15 cellular contexts compared by ENCODE assay signal in genomic region chr10:110835841-110836240, GRCh38. TPM values are rescaled to one million over a fixed set of nuclear protein-coding genes. Genes with fewer than 3 reads are reported as not detected.
DNase-seq lines count a peak whose midpoint lies in the region; FAIRE-seq and TF ChIP-seq lines count a peak whose summit lies in the region.
"Had no signal": no experiment of that assay in that cellular context is flagged by ENCODE, and none has a peak within 500 bp of the region (broad histone marks: within the 10 kb centered on the region; RNA-seq: fewer than 3 reads in every experiment).

No MANE protein-coding gene starts in this region.

- H3K14ac ChIP-seq in H1 (ENCODE audit: insufficient read length) (no peak overlapping the region), neuronal stem cell (ENCODE audit: low read length) (no peak overlapping the region)

- no peaks in the 10 kb centered on the region for H3K23me2 ChIP-seq in H1 (ENCODE audit: low read depth, low read length)

- no peak overlapping the region for H2AFZ ChIP-seq in H1 (ENCODE audit: low read length)
- no peak overlapping the region for H2AFZ ChIP-seq in neuronal stem cell (ENCODE audit: low read length)

- H2BK5ac ChIP-seq in H1 (ENCODE audit: low read depth, low read length): no peak overlapping the region
- no peak overlapping the region for H2BK5ac ChIP-seq in neuronal stem cell (ENCODE audit: low read length)

- TF ChIP-seq CTCF in right atrium auricular region (IDR thresholded peaks at IDR 0.05) (no peak), H1 (IDR thresholded peaks at IDR 0.05; ENCODE audit: control extremely low read depth in 1 of 3, insufficient read depth in 1 of 3, low read depth in 1 of 3, low read length in 3 of 3) (no peak), vagina (IDR thresholded peaks at IDR 0.05) (no peak)

- CTCF ChIA-PET in H1 (lab: Charles Lee; ENCODE audit: partially characterized antibody) (interaction anchor here (1.0 to 3.3 kb wide), 4 partner anchors 10 to 58 kb away, joined by 3 to 10 read pairs (median 6); no protein-coding TSS in a partner anchor), HEK293T (lab: Yijun Ruan, JAX) (interaction anchor here (1.1 kb wide), 1 partner anchor 33 kb away, joined by 3 read pairs; no protein-coding TSS in a partner anchor)

- H4K20me1 ChIP-seq in H1 (replicated peaks in 1 of 2; ENCODE audit: control insufficient read depth in 1 of 2, insufficient read depth in 2 of 2, low read length in 2 of 2): no peaks in the 10 kb centered on the region

- POLR2A ChIA-PET in H1 (lab: Charles Lee; ENCODE audit: partially characterized antibody) (interaction anchor here (1.1 kb wide), 1 partner anchor 32 kb away, joined by 4 read pairs; no protein-coding TSS in a partner anchor), HEK293T (lab: Yijun Ruan, JAX) (interaction anchor here (1.3 kb wide), 1 partner anchor 10 kb away, joined by 4 read pairs; no protein-coding TSS in a partner anchor)

- DNase-seq in right atrium auricular region (ENCODE audit: low spot score) (no peak), cardiac septum (ENCODE audit: low spot score) (no peak), H1 (ENCODE audit: low read depth in 1 of 2, low spot score in 2 of 2) (no peak), neuronal stem cell (ENCODE audit: low spot score) (no peak), vagina (ENCODE audit: extremely low spot score in 2 of 2) (no peak), DMS79 treated with DMSO at 0.1 percent for 48 hours (lab: John Stamatoyannopoulos, UW) (no peak), HEK293T (ENCODE audit: extremely low spot score) (no peak)
- DNase-seq in stimulated activated CD4-positive, alpha-beta T cell treated with anti-CD3 and anti-CD28 coated beads, Interleukin-4, amount 100 ng/mL, for 1 hour: no peak
- DNase-seq: DMS 273 treated with DMSO at 0.1 percent for 48 hours; GOT3; NCI-H2171 treated with DMSO at 0.1 percent for 48 hours; retina; SHP77 treated with DMSO at 0.1 percent for 48 hours; stimulated activated CD4-positive, alpha-beta T cell treated with anti-CD3 and anti-CD28 coated beads, Interleukin-2, amount 100 ng/mL, for 48 hours had no signal

- H3K27ac ChIP-seq in right atrium auricular region: peak overlapping the region; percentile 74 to 75
- no peak overlapping the region for H3K27ac ChIP-seq in H1 (ENCODE audit: low read depth, low read length)
- no peak overlapping the region for H3K27ac ChIP-seq in neuronal stem cell (replicated peaks; ENCODE audit: low read length)
- H3K27ac ChIP-seq in vagina: peak overlapping the region; percentile 85

- H4K91ac ChIP-seq in H1 (replicated peaks; ENCODE audit: insufficient read length, low read length) (no peak overlapping the region), neuronal stem cell (ENCODE audit: low read depth, low read length, poor library complexity) (peak overlapping the region; percentile 34)

- H4K8ac ChIP-seq in H1 (ENCODE audit: extremely low read depth, insufficient read depth, low read length) (peak overlapping the region; percentile 23; the same call in 1 of the 2 replicates), neuronal stem cell (ENCODE audit: low read depth, low read length) (peak overlapping the region; percentile 85)

- FAIRE-seq in H1 (lab: Jason Lieb, UNC): no peak
- FAIRE-seq: frontal cortex had no signal

- no peak for TF ChIP-seq RAD21 in H1 (IDR thresholded peaks at IDR 0.05 in 1 of 2, conservative IDR thresholded peaks at IDR 0.05 in 1 of 2; ENCODE audit: low read depth in 2 of 2, low read length in 2 of 2)

- H3K9ac ChIP-seq in H1 (replicated peaks in 1 of 4; ENCODE audit: extremely low read depth in 1 of 4, low read depth in 3 of 4, low read length in 3 of 4): no peak overlapping the region
- no peak overlapping the region for H3K9ac ChIP-seq in neuronal stem cell (ENCODE audit: low read depth, low read length, poor library complexity)

- no peak for TF ChIP-seq EP300 in H1 (IDR thresholded peaks at IDR 0.05; ENCODE audit: borderline replicate concordance in 1 of 2, low read depth in 2 of 2, low read length in 2 of 2)

- no peak overlapping the region for H3K4me3 ChIP-seq in right atrium auricular region
- no peak overlapping the region for H3K4me3 ChIP-seq in H1 (ENCODE audit: extremely low read depth in 1 of 4, insufficient read depth in 2 of 4, low read depth in 3 of 4, low read length in 4 of 4)
- no peak overlapping the region for H3K4me3 ChIP-seq in neuronal stem cell (ENCODE audit: low read length in 2 of 2)
- H3K4me3 ChIP-seq in vagina: peak overlapping the region in 1 of 2 donors; percentile 34

- H3K23ac ChIP-seq in H1 (ENCODE audit: insufficient read length): no peak overlapping the region
- H3K23ac ChIP-seq in neuronal stem cell (ENCODE audit: low read depth, low read length, poor library complexity): no peak overlapping the region

- WGBS in H1 (ENCODE audit: extremely low coverage in 1 of 2, insufficient coverage in 1 of 2, insufficient read length in 1 of 2, insufficient replicate concordance in 2 of 2, low coverage in 1 of 2, low lambda C conversion rate in 2 of 2, missing lambda C conversion rate in 1 of 2), 2 experiments: 94% methylated on average over 6 of the region's 7 CpGs; no CpG with 5 or more reads in 1 of the 2 experiments
- whole genome bisulfite sequencing in neuronal stem cell (ENCODE audit: extremely low coverage in 2 of 2, insufficient read length in 2 of 2, insufficient replicate concordance in 1 of 2), 2 donors: no CpG with 5 or more reads among the region's 7 CpGs

- H3K9me3 ChIP-seq in right atrium auricular region (no peaks in the 10 kb centered on the region), H1 (ENCODE audit: insufficient read depth in 2 of 2, low read depth in 1 of 2, low read length in 1 of 2) (no peaks in the 10 kb centered on the region), neuronal stem cell (replicated peaks in 1 of 2; ENCODE audit: control insufficient read depth in 2 of 2, insufficient read depth in 1 of 2, low read depth in 1 of 2, low read length in 2 of 2) (peaks cover 0 to 1% of the 10 kb centered on the region in 2 donors), vagina (no peaks in the 10 kb centered on the region)

- no peak overlapping the region for H4K5ac ChIP-seq in H1 (ENCODE audit: insufficient read length, low read depth, low read length)

- no peak overlapping the region for H2AK5ac ChIP-seq in H1 (ENCODE audit: low read depth, low read length)
- peak overlapping the region; percentile 88 for H2AK5ac ChIP-seq in neuronal stem cell (ENCODE audit: low read depth, low read length)

- no peak overlapping the region for H3K4ac ChIP-seq in H1 (replicated peaks; ENCODE audit: insufficient read length, low read depth, low read length)
- no peak overlapping the region for H3K4ac ChIP-seq in neuronal stem cell (ENCODE audit: low read length)

- H3K36me3 ChIP-seq in right atrium auricular region (peaks cover 31% of the 10 kb centered on the region), H1 (ENCODE audit: control insufficient read depth in 2 of 4, insufficient read depth in 4 of 4, low read length in 3 of 4) (no peaks in the 10 kb centered on the region), neuronal stem cell (replicated peaks in 1 of 2; ENCODE audit: control insufficient read depth in 2 of 2, insufficient read depth in 2 of 2, low read length in 2 of 2) (no peaks in the 10 kb centered on the region), vagina (no peaks in the 10 kb centered on the region)

- no peak overlapping the region for H3K56ac ChIP-seq in H1 (replicated peaks; ENCODE audit: insufficient read length, low read depth, low read length)

- H3K79me2 ChIP-seq in H1 (ENCODE audit: control insufficient read depth in 1 of 2, insufficient read depth in 2 of 2, low read length in 2 of 2): no peaks in the 10 kb centered on the region

- H3K4me2 ChIP-seq in H1 (ENCODE audit: insufficient read depth in 1 of 2, low read depth in 2 of 2, low read length in 2 of 2) (no peak overlapping the region), neuronal stem cell (ENCODE audit: insufficient read depth, low read length, poor library complexity, severe bottlenecking) (no peak overlapping the region)

- H3K18ac ChIP-seq in H1 (ENCODE audit: extremely low read depth, low read length) (no peak overlapping the region), neuronal stem cell (ENCODE audit: low read length) (peak overlapping the region; percentile 32)

- H2BK20ac ChIP-seq in H1 (ENCODE audit: low read length): no peak overlapping the region

- TF ChIP-seq POLR2A in H1 (IDR thresholded peaks at IDR 0.05; ENCODE audit: control extremely low read depth in 1 of 2, low read depth in 2 of 2, low read length in 2 of 2) (no peak), vagina (IDR thresholded peaks at IDR 0.05) (no peak)

- H2BK15ac ChIP-seq in H1 (ENCODE audit: low read length) (no peak overlapping the region), neuronal stem cell (ENCODE audit: low read length) (peak overlapping the region; percentile 27)

- 0 out of 2 replicates have a peak overlapping the region, but pooled peaks have one; percentile 39 for H2BK12ac ChIP-seq in H1 (ENCODE audit: low read depth, low read length)
- H2BK12ac ChIP-seq in neuronal stem cell (ENCODE audit: low read length): peak overlapping the region; percentile 30

- intact Hi-C loops in cardiac septum (cut with DNase I) (no loop called here), vagina (cut with DNase I) (no loop called here)

- H3K79me1 ChIP-seq in H1 (ENCODE audit: low read depth, low read length): no peaks in the 10 kb centered on the region
- H3K79me1 ChIP-seq in neuronal stem cell (ENCODE audit: low read depth, low read length): no peaks in the 10 kb centered on the region

- H3K4me1 ChIP-seq in right atrium auricular region: peaks cover 0 to 64% of the 10 kb centered on the region in 2 donors
- peaks cover 0 to 10% (median 2%) of the 10 kb centered on the region in 4 experiments; a peak in 4 of 7 replicates for H3K4me1 ChIP-seq in H1 (replicated peaks in 1 of 4; ENCODE audit: control insufficient read depth in 3 of 4, insufficient read depth in 4 of 4, low read length in 3 of 4)
- peaks cover 25 to 41% of the 10 kb centered on the region in 2 donors for H3K4me1 ChIP-seq in neuronal stem cell (ENCODE audit: control insufficient read depth in 2 of 2, insufficient read depth in 1 of 2, low read depth in 1 of 2, low read length in 2 of 2)
- H3K4me1 ChIP-seq in vagina: peaks cover 62% of the 10 kb centered on the region

- H3K27me3 ChIP-seq in right atrium auricular region (no peaks in the 10 kb centered on the region), H1 (replicated peaks in 1 of 4; ENCODE audit: control insufficient read depth in 3 of 4, extremely low read depth in 1 of 4, insufficient read depth in 3 of 4, low read length in 3 of 4) (no peaks in the 10 kb centered on the region), neuronal stem cell (ENCODE audit: control insufficient read depth in 3 of 3, insufficient read depth in 3 of 3, low read depth in 1 of 3, low read length in 3 of 3) (no peaks in the 10 kb centered on the region), vagina (no peaks in the 10 kb centered on the region)

- H2BK120ac ChIP-seq in H1 (replicated peaks; ENCODE audit: low read depth, low read length) (no peak overlapping the region), neuronal stem cell (ENCODE audit: low read depth, low read length) (peak overlapping the region; percentile 27)

RNA-seq across cellular contexts. Expression of gene PDCD4, which starts 35.9 kb away (rescaled TPM):
- total RNA-seq in right atrium auricular region (10 to 100 TPM; 22.1 to 22.6 TPM), cardiac septum (42.0 TPM), vagina (110 TPM)
- total RNA-seq in H1 (2021; fragmentation: NEBNext Ultra II Directional; extraction: Animal tissue kit (Norgen Biotek cat#: 25700)): 22.8 and 26.8 TPM in 2 replicates
- polyA plus RNA-seq in H1 (2011; rRNA removed): 3.2 and 3.3 TPM in 2 replicates
- polyA plus RNA-seq in H1 (2011; cell fraction: cytosol; rRNA removed): 13.7 TPM
- 2.2 TPM for polyA plus RNA-seq in H1 (2011; cell fraction: nucleus; rRNA removed)
- polyA plus RNA-seq in H1 (2012, experiment 1 of 2): 16.4 to 27.5 TPM (median 23.0 TPM) in 4 replicates
- polyA plus RNA-seq in H1 (2012, experiment 2 of 2): 1.1 TPM
- 9.0 TPM for polyA plus RNA-seq in H1 (2013, experiment 1 of 2)
- 8.4 TPM for polyA plus RNA-seq in H1 (2013, experiment 2 of 2)
- polyA minus RNA-seq in H1 (2011; rRNA and poly(A)+ RNA removed): 4.7 and 5.2 TPM in 2 replicates
- 10.1 TPM for polyA minus RNA-seq in H1 (2011; cell fraction: cytosol; rRNA and poly(A)+ RNA removed)
- polyA minus RNA-seq in H1 (2011; cell fraction: nucleus; rRNA and poly(A)+ RNA removed): 14.0 TPM
- 86.5 TPM for polyA plus RNA-seq in neuronal stem cell (2013, experiment 1 of 2)
- 87.2 TPM for polyA plus RNA-seq in neuronal stem cell (2013, experiment 2 of 2)

Comparison
In these comparisons a context has a peak if more than half of its experiments do, and no peak if none do; other contexts are left out.
1. H3K27ac ChIP-seq: peak in right atrium auricular region (2 of 2) and vagina (single experiment); none in H1 (single experiment) and neuronal stem cell (single experiment).